1 cellular context compared by ENCODE assay signal in genomic region chr5:35803221-35803651, GRCh38.
TF ChIP-seq lines count a peak whose summit lies in the region.

No MANE protein-coding gene starts in this region.

TF ChIP-seq in HepG2, 621 proteins besides CTCF, POLR2A, EP300 and RAD21 (continued from another document):
- TF ChIP-seq ZNF280B (CRISPR knock-in tag; IDR thresholded peaks at IDR 0.05; ENCODE audit: borderline replicate concordance) (no peak), YEATS2 (CRISPR knock-in tag; IDR thresholded peaks at IDR 0.05; ENCODE audit: borderline replicate concordance) (no peak)
